Comparison of ENCODE assay signal across 9 cellular contexts in the genomic region with DNA sequence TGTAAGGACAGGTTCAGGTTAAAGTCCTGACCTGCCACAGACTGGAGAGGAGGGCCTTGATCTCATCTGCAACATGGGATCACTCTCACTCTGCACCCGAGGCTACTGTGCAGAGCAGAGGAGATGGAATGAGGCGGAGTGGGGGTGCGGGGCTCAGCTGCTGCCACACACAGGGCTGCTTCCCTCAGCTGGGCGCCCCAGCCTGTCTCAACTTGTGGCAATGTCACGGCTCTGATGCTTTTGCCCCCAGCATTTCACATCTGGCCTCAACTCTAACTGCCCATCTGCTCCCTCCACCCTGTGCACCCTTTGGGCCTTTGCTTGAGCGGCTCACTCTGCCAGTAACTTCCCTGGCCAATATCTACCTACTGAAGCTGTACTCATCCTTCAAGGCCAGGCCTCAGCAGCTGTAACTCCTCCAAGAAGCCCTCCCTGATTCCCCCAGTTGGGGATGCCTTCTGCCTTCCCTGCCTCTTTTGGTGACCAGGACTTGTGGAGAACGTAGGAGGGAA.
DNase-seq lines count a peak whose midpoint lies in the region; ATAC-seq and TF ChIP-seq lines count a peak whose summit lies in the region.
"Had no signal": no experiment of that assay in that cellular context is flagged by ENCODE, and none has a peak within 500 bp of the region (broad histone marks: within the 10 kb centered on the region; RNA-seq: fewer than 3 reads in every experiment).

No MANE protein-coding gene starts in this region.

- peak in 2 of 7 experiments; percentile 16 to 36 for DNase-seq in CD8-positive, alpha-beta T cell
- no peak for DNase-seq in endothelial cell (ENCODE audit: low spot score)
- DNase-seq in prostate gland (ENCODE audit: low spot score) = no peak
- DNase-seq in lower leg skin (ENCODE audit: low spot score in 2 of 2) = no peak
- DNase-seq in MV-4-11 (lab: John Stamatoyannopoulos, UW) = no peak

- no peaks in the 10 kb centered on the region for H4K20me1 ChIP-seq in OCI-LY3 (ENCODE audit: insufficient read depth, low read length)

- no peaks in the 10 kb centered on the region for H3K9me3 ChIP-seq in CD8-positive, alpha-beta T cell (ENCODE audit: low read length)
- H3K9me3 ChIP-seq in OCI-LY3 (ENCODE audit: insufficient read depth, low read length) (no peaks in the 10 kb centered on the region), prostate gland (no peaks in the 10 kb centered on the region)

- CTCF ChIA-PET in CD8-positive, alpha-beta T cell (lab: Charles Lee) = interaction anchor here (0.7 to 5.3 kb wide), 14 partner anchors 7 to 209 kb away, joined by 3 to 66 read pairs (median 4); partner anchors contain the start of gene ST3GAL5

- H3K4me2 ChIP-seq in OCI-LY3 (ENCODE audit: low read length) = peak overlapping the region; percentile 58

- no peaks in the 10 kb centered on the region for H3K27me3 ChIP-seq in CD8-positive, alpha-beta T cell (ENCODE audit: insufficient read depth, low read length)
- H3K27me3 ChIP-seq in OCI-LY3 (ENCODE audit: low read depth, low read length) = no peaks in the 10 kb centered on the region
- H3K27me3 ChIP-seq in prostate gland (replicated peaks; ENCODE audit: insufficient read depth) = no peaks in the 10 kb centered on the region

- TF ChIP-seq CTCF in CD8-positive, alpha-beta T cell (IDR thresholded peaks at IDR 0.05) = no peak
- no peak for TF ChIP-seq CTCF in OCI-LY3 (IDR thresholded peaks at IDR 0.05; ENCODE audit: low read depth, low read length)
- no peak for TF ChIP-seq CTCF in endothelial cell (IDR thresholded peaks at IDR 0.05; ENCODE audit: unreplicated experiment)
- TF ChIP-seq CTCF in prostate gland (IDR thresholded peaks at IDR 0.05) = no peak
- no peak for TF ChIP-seq CTCF in lower leg skin (IDR thresholded peaks at IDR 0.05)

- H3K79me2 ChIP-seq in OCI-LY3 (ENCODE audit: low read length) = peaks cover 12% of the 10 kb centered on the region; the same call in 1 of the 2 replicates

- TF ChIP-seq POLR2A in prostate gland (IDR thresholded peaks at IDR 0.05) = no peak
- no peak for TF ChIP-seq POLR2A in lower leg skin (IDR thresholded peaks at IDR 0.05)

- H3K36me3 Mint-ChIP-seq in CD8-positive, alpha-beta T cell = peaks cover 28% of the 10 kb centered on the region
- H3K36me3 Mint-ChIP-seq in endothelial cell (ENCODE audit: low read depth, unreplicated experiment) = peaks cover 48% of the 10 kb centered on the region

- H3K9ac ChIP-seq in OCI-LY3 (ENCODE audit: low read length) = peak overlapping the region; percentile 78; the same call in 1 of the 2 replicates

- H2AFZ ChIP-seq in OCI-LY3 (ENCODE audit: low read depth, low read length) = no peak overlapping the region

- peaks cover 82% of the 10 kb centered on the region for H3K4me1 Mint-ChIP-seq in CD8-positive, alpha-beta T cell (ENCODE audit: low read depth)
- H3K4me1 Mint-ChIP-seq in endothelial cell (ENCODE audit: unreplicated experiment) = peaks cover 52% of the 10 kb centered on the region

- intact Hi-C loops in CD8-positive, alpha-beta T cell (cut with DNase I, micrococcal nuclease) = loop anchor here (5.0 to 10.0 kb wide), 5 partner anchors 38 to 759 kb away; partner anchors contain the start of genes IMMT (in 2 of the 2), KDM3A (in 2 of the 2), MRPL35 (in 2 of the 2) and CD8A (in 1 of the 2)
- intact Hi-C loops in prostate gland (cut with DNase I) = loop anchor here (5.0 kb wide), 2 partner anchors 37 to 38 kb away; no protein-coding TSS in a partner anchor
- intact Hi-C loops in lower leg skin (cut with DNase I; ENCODE audit: low total_unique reads) = no loop called here

- H3K4me3 Mint-ChIP-seq in CD8-positive, alpha-beta T cell = peak overlapping the region; percentile 79
- H3K4me3 Mint-ChIP-seq in endothelial cell (ENCODE audit: unreplicated experiment) = no peak overlapping the region

- no peaks in the 10 kb centered on the region for H3K27me3 Mint-ChIP-seq in CD8-positive, alpha-beta T cell (ENCODE audit: low read depth)
- peaks cover 7% of the 10 kb centered on the region for H3K27me3 Mint-ChIP-seq in endothelial cell (ENCODE audit: unreplicated experiment)

- peaks cover 77% of the 10 kb centered on the region for H3K4me1 ChIP-seq in CD8-positive, alpha-beta T cell (ENCODE audit: insufficient read depth, low read length)
- H3K4me1 ChIP-seq in OCI-LY3 (ENCODE audit: low read length) = peaks cover 49% of the 10 kb centered on the region
- no peaks in the 10 kb centered on the region for H3K4me1 ChIP-seq in prostate gland (replicated peaks)

- H3K9me3 Mint-ChIP-seq in CD8-positive, alpha-beta T cell = no peaks in the 10 kb centered on the region
- H3K9me3 Mint-ChIP-seq in endothelial cell (ENCODE audit: unreplicated experiment) = no peaks in the 10 kb centered on the region

- H3K27ac ChIP-seq in CD8-positive, alpha-beta T cell (ENCODE audit: low read depth, low read length) = peak overlapping the region; percentile 93
- H3K27ac ChIP-seq in OCI-LY3 (ENCODE audit: low read length) = peak overlapping the region; percentile 96
- peak overlapping the region; percentile 69 to 73 for H3K27ac ChIP-seq in prostate gland

- peaks cover 14% of the 10 kb centered on the region for H3K36me3 ChIP-seq in CD8-positive, alpha-beta T cell (ENCODE audit: insufficient read depth, low read length)
- H3K36me3 ChIP-seq in OCI-LY3 (replicated peaks; ENCODE audit: low read depth, low read length) (peaks cover 57% of the 10 kb centered on the region), prostate gland (peaks cover 9 to 15% of the 10 kb centered on the region in 2 donors)

- POLR2A ChIA-PET in CD8-positive, alpha-beta T cell (lab: Charles Lee) = interaction anchor here (0.9 to 3.6 kb wide), 9 partner anchors 13 to 209 kb away, joined by 3 to 28 read pairs (median 6); partner anchors contain the start of genes PTCD3 and ST3GAL5

- H3K4me3 ChIP-seq in CD8-positive, alpha-beta T cell (ENCODE audit: low read depth, low read length) = peak overlapping the region; percentile 6
- no peak overlapping the region for H3K4me3 ChIP-seq in OCI-LY3 (ENCODE audit: low read length)
- H3K4me3 ChIP-seq in prostate gland = no peak overlapping the region
- no peak overlapping the region for H3K4me3 ChIP-seq in lower leg skin (ENCODE audit: low read depth, poor library complexity, severe bottlenecking)

- ATAC-seq in CD8-positive, alpha-beta T cell = no peak
- ATAC-seq in HG02588 (IDR thresholded peaks at IDR 0.05; ENCODE audit: unreplicated experiment) (no peak), GM18909 (IDR thresholded peaks at IDR 0.05; ENCODE audit: poor library complexity, unreplicated experiment) (no peak)
- ATAC-seq: HCT116 had no signal

- 75% methylated on average over 7 of the region's 7 CpGs for WGBS in prostate gland
- 64 to 67% methylated on average over 7 of the region's 7 CpGs for WGBS in lower leg skin, 2 donors

- peak overlapping the region; percentile 100 for H3K27ac Mint-ChIP-seq in CD8-positive, alpha-beta T cell
- peak overlapping the region; percentile 98 for H3K27ac Mint-ChIP-seq in endothelial cell (ENCODE audit: unreplicated experiment)
